Comparison of ENCODE assay signal across 24 cellular contexts in genomic region chr14:60174352-60175254, GRCh38.
"Had no signal": no experiment of that assay in that cellular context is flagged by ENCODE, and none has a peak within 500 bp of the region (broad histone marks: within the 10 kb centered on the region; RNA-seq: fewer than 3 reads in every experiment).

No MANE protein-coding gene starts in this region.

- H3K27me3 ChIP-seq: foreskin keratinocyte, hepatocyte, ovary, right atrium auricular region, thyroid gland, upper lobe of right lung had no signal

- H3K27ac Mint-ChIP-seq: activated CD4-positive, alpha-beta T cell treated with anti-CD3 and anti-CD28 coated beads, Interleukin-2, amount 10 ng/mL, durations not matched to agents 24 days and 14 days; activated CD8-positive, alpha-beta memory T cell treated with anti-CD3 and anti-CD28 coated beads, Interleukin-2, amount 10 ng/mL, durations not matched to agents 7 days and 5 days; activated CD8-positive, alpha-beta T cell treated with anti-CD3 and anti-CD28 coated beads for 36 hours; activated naive CD4-positive, alpha-beta T cell treated with anti-CD3 and anti-CD28 coated beads, Interleukin-2, amount 10 ng/mL, durations not matched to agents 7 days and 5 days; mesothelial cell of epicardium; stimulated activated naive CD8-positive, alpha-beta T cell treated with anti-CD3 and anti-CD28 coated beads, Interleukin-15, Interleukin-2, amounts not matched to agents 100 ng/mL and 50 ng/mL, for 24 hours had no signal

- H3K4me1 ChIP-seq: left ventricle myocardium inferior, prostate gland, right atrium auricular region, upper lobe of right lung had no signal

- H3K4me1 Mint-ChIP-seq: activated naive CD4-positive, alpha-beta T cell treated with anti-CD3 and anti-CD28 coated beads, Interleukin-2, amount 10 ng/mL, durations not matched to agents 7 days and 5 days; mesothelial cell of epicardium; naive thymus-derived CD8-positive, alpha-beta T cell had no signal

- H3K36me3 ChIP-seq: left ventricle myocardium inferior, ovary, prostate gland, right atrium auricular region, thyroid gland, upper lobe of right lung had no signal

- H3K9me3 ChIP-seq: ovary, prostate gland, thyroid gland, upper lobe of right lung had no signal

- H3K4me3 ChIP-seq: coronary artery, hepatocyte, left ventricle myocardium inferior, ovary, prostate gland, right atrium auricular region, thyroid gland, upper lobe of right lung had no signal

- H3K36me3 Mint-ChIP-seq: activated CD8-positive, alpha-beta memory T cell treated with anti-CD3 and anti-CD28 coated beads, Interleukin-2, amount 10 ng/mL, durations not matched to agents 7 days and 5 days; activated naive CD4-positive, alpha-beta T cell treated with anti-CD3 and anti-CD28 coated beads, Interleukin-2, amount 10 ng/mL, durations not matched to agents 7 days and 5 days; mesothelial cell of epicardium had no signal

- ATAC-seq: activated CD4-positive, CD25-positive, alpha-beta regulatory T cell treated with anti-CD3 and anti-CD28 coated beads, Interleukin-2, amount 50 U/mL, for 24 hours; activated CD8-positive, alpha-beta memory T cell treated with anti-CD3 and anti-CD28 coated beads, Interleukin-2, amount 10 ng/mL, durations not matched to agents 7 days and 5 days; activated CD8-positive, alpha-beta T cell treated with anti-CD3 and anti-CD28 coated beads for 36 hours; naive thymus-derived CD8-positive, alpha-beta T cell; T-helper 17 cell; upper lobe of right lung had no signal

- H3K9me3 Mint-ChIP-seq: activated CD4-positive, alpha-beta T cell treated with anti-CD3 and anti-CD28 coated beads, Interleukin-2, amount 10 ng/mL, durations not matched to agents 24 days and 14 days; activated naive CD4-positive, alpha-beta T cell treated with anti-CD3 and anti-CD28 coated beads, Interleukin-2, amount 10 ng/mL, durations not matched to agents 7 days and 5 days; stimulated activated naive CD8-positive, alpha-beta T cell treated with anti-CD3 and anti-CD28 coated beads, Interleukin-15, Interleukin-2, amounts not matched to agents 100 ng/mL and 50 ng/mL, for 24 hours had no signal

- DNase-seq: activated CD4-positive, alpha-beta T cell treated with anti-CD3 and anti-CD28 coated beads, Interleukin-2, amount 10 ng/mL, durations not matched to agents 24 days and 14 days; activated CD8-positive, alpha-beta memory T cell treated with anti-CD3 and anti-CD28 coated beads, Interleukin-2, amount 10 ng/mL, durations not matched to agents 7 days and 5 days; activated CD8-positive, alpha-beta T cell treated with anti-CD3 and anti-CD28 coated beads for 36 hours; activated effector memory CD4-positive, alpha-beta T cell treated with anti-CD3 and anti-CD28 coated beads, Interleukin-2, amount 50 U/mL, for 16 hours; activated naive CD4-positive, alpha-beta T cell treated with anti-CD3 and anti-CD28 coated beads, Interleukin-2, amount 10 ng/mL, durations not matched to agents 7 days and 5 days; activated T-cell treated with anti-CD3 and anti-CD28 coated beads for 4 hours; amygdala; cerebellar nuclear complex; left ventricle myocardium inferior; naive thymus-derived CD8-positive, alpha-beta T cell; ovary; stimulated activated CD4-positive, alpha-beta T cell treated with anti-CD3 and anti-CD28 coated beads, Interleukin-12 subunit alpha, Interleukin-12 subunit beta, amount 100 ng/mL, for 4 hours; substantia nigra; T-helper 17 cell; thyroid gland; upper lobe of right lung had no signal

- H3K27ac ChIP-seq: coronary artery, foreskin keratinocyte, hepatocyte, left ventricle myocardium inferior, ovary, prostate gland, right atrium auricular region, thyroid gland, upper lobe of right lung had no signal

- H3K4me3 Mint-ChIP-seq: activated CD4-positive, alpha-beta T cell treated with anti-CD3 and anti-CD28 coated beads, Interleukin-2, amount 10 ng/mL, durations not matched to agents 24 days and 14 days; activated CD8-positive, alpha-beta memory T cell treated with anti-CD3 and anti-CD28 coated beads, Interleukin-2, amount 10 ng/mL, durations not matched to agents 7 days and 5 days; activated CD8-positive, alpha-beta T cell treated with anti-CD3 and anti-CD28 coated beads for 36 hours; activated naive CD4-positive, alpha-beta T cell treated with anti-CD3 and anti-CD28 coated beads, Interleukin-2, amount 10 ng/mL, durations not matched to agents 7 days and 5 days; mesothelial cell of epicardium; naive thymus-derived CD8-positive, alpha-beta T cell; stimulated activated naive CD8-positive, alpha-beta T cell treated with anti-CD3 and anti-CD28 coated beads, Interleukin-15, Interleukin-2, amounts not matched to agents 100 ng/mL and 50 ng/mL, for 24 hours; T-helper 17 cell had no signal

- H3K27me3 Mint-ChIP-seq: activated CD4-positive, alpha-beta T cell treated with anti-CD3 and anti-CD28 coated beads, Interleukin-2, amount 10 ng/mL, durations not matched to agents 24 days and 14 days; activated CD8-positive, alpha-beta T cell treated with anti-CD3 and anti-CD28 coated beads for 36 hours; activated naive CD4-positive, alpha-beta T cell treated with anti-CD3 and anti-CD28 coated beads, Interleukin-2, amount 10 ng/mL, durations not matched to agents 7 days and 5 days; stimulated activated naive CD8-positive, alpha-beta T cell treated with anti-CD3 and anti-CD28 coated beads, Interleukin-15, Interleukin-2, amounts not matched to agents 100 ng/mL and 50 ng/mL, for 24 hours had no signal
